Comparison of ENCODE assay signal across 19 cellular contexts in genomic region chr5:177399903-177400868, GRCh38. TPM values are rescaled to one million over a fixed set of nuclear protein-coding genes. Genes with fewer than 3 reads are reported as not detected.
A peak's percentile ranks its signal among the peaks of the same experiment; 100 is the strongest.
DNase-seq lines count a peak whose midpoint lies in the region; ATAC-seq, FAIRE-seq and TF ChIP-seq lines count a peak whose summit lies in the region.
"Had no signal": no experiment of that assay in that cellular context is flagged by ENCODE, and none has a peak within 500 bp of the region (broad histone marks: within the 10 kb centered on the region; RNA-seq: fewer than 3 reads in every experiment).

TSS of gene PFN3 (minus strand) at chr5:177400661. CDS start at chr5:177400576, 85 bp downstream.

- POLR2A ChIA-PET in A673 (lab: Charles Lee; ENCODE audit: low non-redundant PET) (no interaction called here), HepG2 (lab: Yijun Ruan, JAX) (no interaction called here)

- H3K4me3 ChIP-seq in A673 (ENCODE audit: low read depth, low read length, poor library complexity, severe bottlenecking): no peak within 1 kb of the TSS
- H3K4me3 ChIP-seq in GM23338: peak within 1 kb of the TSS; percentile 49; the same call in 1 of the 2 replicates
- H3K4me3 ChIP-seq in HepG2 (replicated peaks in 1 of 3; ENCODE audit: insufficient read depth in 1 of 3, low read depth in 2 of 3, low read length in 3 of 3): no peak within 1 kb of the TSS
- H3K4me3 ChIP-seq: gastroesophageal sphincter, prostate gland, upper lobe of right lung had no signal

- no TSS peak for BruUV-seq in A673 (replicated peaks; lab: Mats Ljungman, UMichigan)
- BruUV-seq in HepG2 (replicated peaks; lab: Mats Ljungman, UMichigan): no TSS peak

- no peak for FAIRE-seq in HepG2 (lab: Jason Lieb, UNC)
- FAIRE-seq: keratinocyte had no signal

- H3K4me1 ChIP-seq in A673 (ENCODE audit: insufficient read depth, low read length, poor library complexity, severe bottlenecking) (peaks cover 18% of the 10 kb centered on the region), GM23338 (ENCODE audit: insufficient read depth) (peaks cover 10% of the 10 kb centered on the region; the same call in 1 of the 2 replicates), HepG2 (ENCODE audit: insufficient read depth, low read length) (peaks cover 8% of the 10 kb centered on the region; the same call in 1 of the 2 replicates)

- H3K36me3 Mint-ChIP-seq in GM23338 (ENCODE audit: low read depth): no peaks in the 10 kb centered on the region

- CTCF ChIA-PET in A673 (lab: Charles Lee) (no interaction called here), HepG2 (lab: Yijun Ruan, JAX; ENCODE audit: low intra/inter-chr PET ratio, low total read pairs) (no interaction called here)

- H3K79me2 ChIP-seq in GM23338 (replicated peaks; ENCODE audit: insufficient read depth) (no peaks in the 10 kb centered on the region), HepG2 (ENCODE audit: insufficient read depth, low read length) (no peaks in the 10 kb centered on the region)

- H2AFZ ChIP-seq in GM23338 (peak within 1 kb of the TSS; percentile 80; the same call in 1 of the 2 replicates), HepG2 (ENCODE audit: low read length) (no peak within 1 kb of the TSS)

- TF ChIP-seq CTCF in A673 (conservative IDR thresholded peaks at IDR 0.05; ENCODE audit: low read depth, low read length) (no peak), GM23338 (conservative IDR thresholded peaks at IDR 0.05; ENCODE audit: low read depth in 2 of 2) (no peak), HepG2 (CRISPR knock-in tag; IDR thresholded peaks at IDR 0.05) (no peak)

- H3K4me1 Mint-ChIP-seq in GM23338: peaks cover 26% of the 10 kb centered on the region

- no peak within 1 kb of the TSS for H3K27ac ChIP-seq in A673 (ENCODE audit: low read depth, low read length, poor library complexity, severe bottlenecking)
- no peak within 1 kb of the TSS for H3K27ac ChIP-seq in GM23338 (ENCODE audit: low read depth)
- H3K27ac ChIP-seq in HepG2 (ENCODE audit: extremely low read length, insufficient read depth, low read length): no peak within 1 kb of the TSS
- H3K27ac ChIP-seq: gastroesophageal sphincter, prostate gland, upper lobe of right lung had no signal

- H3K9ac ChIP-seq in HepG2 (ENCODE audit: insufficient read depth, low read depth, low read length): no peak within 1 kb of the TSS

- intact Hi-C loops in A673 (cut with micrococcal nuclease; ENCODE audit: unreplicated experiment): no loop called here
- intact Hi-C loops in HepG2 (cut with micrococcal nuclease; ENCODE audit: unreplicated experiment): no loop called here

- peaks cover 23% of the 10 kb centered on the region for H3F3A ChIP-seq in GM23338 (replicated peaks; ENCODE audit: low read depth)

- peak within 1 kb of the TSS; percentile 77 for H3K4me2 ChIP-seq in GM23338
- no peak within 1 kb of the TSS for H3K4me2 ChIP-seq in HepG2 (ENCODE audit: low read depth, low read length)

- no peak for TF ChIP-seq EP300 in HepG2 (IDR thresholded peaks at IDR 0.05; ENCODE audit: low read depth in 2 of 2, low read length in 2 of 2)
- no peak for TF ChIP-seq EP300 in HepG2 (CRISPR knock-in tag; IDR thresholded peaks at IDR 0.05; ENCODE audit: borderline replicate concordance)

- ATAC-seq in GM23338: peak; percentile 4
- ATAC-seq in HepG2: no peak
- ATAC-seq in GM18873 (IDR thresholded peaks at IDR 0.05; ENCODE audit: low FRiP score, unreplicated experiment): no peak
- ATAC-seq: gastroesophageal sphincter, upper lobe of right lung had no signal

- H3K9me3 ChIP-seq in A673 (ENCODE audit: low read depth, low read length, poor library complexity, severe bottlenecking) (no peaks in the 10 kb centered on the region), HepG2 (ENCODE audit: low read length) (no peaks in the 10 kb centered on the region)
- H3K9me3 ChIP-seq: gastroesophageal sphincter, prostate gland, upper lobe of right lung had no signal

- no peaks in the 10 kb centered on the region; the same call in 1 of the 2 replicates for H3K9me2 ChIP-seq in GM23338 (ENCODE audit: insufficient read depth)

- H3K4me3 Mint-ChIP-seq in GM23338: peak within 1 kb of the TSS; percentile 53; the same call in 2 of the 3 replicates
- H3K4me3 Mint-ChIP-seq: activated B cell treated with CpG ODN at 0.5 μM for 24 hours had no signal

- no peak for TF ChIP-seq POLR2A in HepG2 (IDR thresholded peaks at IDR 0.05; ENCODE audit: insufficient read depth in 1 of 2, low read depth in 2 of 2, low read length in 2 of 2)

- DNase-seq in A673 (ENCODE audit: low spot score) (peak; percentile 53), GM23338 (ENCODE audit: low spot score) (peak; percentile 90), dermis blood vessel endothelial cell (peak; percentile 51), HepG2 (ENCODE audit: low spot score) (no peak), GM19240 (ENCODE audit: insufficient read length, low spot score) (no peak), NCI-H1694 treated with DMSO at 0.1 percent for 48 hours (lab: John Stamatoyannopoulos, UW) (no peak)
- no peak for DNase-seq in stimulated activated CD4-positive, alpha-beta T cell treated with anti-CD3 and anti-CD28 coated beads, Interleukin-2, amount 100 ng/mL, for 48 hours
- DNase-seq: activated B cell treated with CpG ODN at 0.5 μM for 24 hours; AML-193; KG1; NCI-H146; stimulated activated CD4-positive, alpha-beta T cell treated with anti-CD3 and anti-CD28 coated beads, Interleukin-2, amount 100 ng/mL, for 24 hours; upper lobe of right lung had no signal

- TF ChIP-seq RAD21 in HepG2 (CRISPR knock-in tag; IDR thresholded peaks at IDR 0.05): no peak

- H3K36me3 ChIP-seq in A673 (ENCODE audit: insufficient read depth, low read length, poor library complexity, severe bottlenecking): no peaks in the 10 kb centered on the region
- H3K36me3 ChIP-seq in GM23338 (ENCODE audit: insufficient read depth): no peaks in the 10 kb centered on the region
- no peaks in the 10 kb centered on the region for H3K36me3 ChIP-seq in HepG2 (replicated peaks in 1 of 2; ENCODE audit: control insufficient read depth in 1 of 2, insufficient read depth in 2 of 2, low read length in 2 of 2)
- H3K36me3 ChIP-seq: gastroesophageal sphincter, prostate gland, upper lobe of right lung had no signal

- no peak within 1 kb of the TSS for H3K27ac Mint-ChIP-seq in GM23338
- H3K27ac Mint-ChIP-seq: activated B cell treated with CpG ODN at 0.5 μM for 24 hours had no signal

- peaks cover 48% of the 10 kb centered on the region for H3K27me3 Mint-ChIP-seq in GM23338 (ENCODE audit: insufficient read depth, low read depth, poor library complexity)

- 86% methylated on average over 49 of the region's 95 CpGs for WGBS in HepG2 (ENCODE audit: low lambda C conversion rate)

- H3K27me3 ChIP-seq in A673 (replicated peaks; ENCODE audit: insufficient read depth, low read depth, low read length, poor library complexity) (peaks cover 44% of the 10 kb centered on the region), GM23338 (ENCODE audit: insufficient read depth) (peaks cover 54% of the 10 kb centered on the region), HepG2 (ENCODE audit: control insufficient read depth in 1 of 2, insufficient read depth in 2 of 2, low read length in 2 of 2) (peaks cover 2 to 24% of the 10 kb centered on the region in 2 experiments; a peak in 3 of 5 replicates)

- H3K9me3 Mint-ChIP-seq in GM23338: no peaks in the 10 kb centered on the region
- H3K9me3 Mint-ChIP-seq: activated B cell treated with CpG ODN at 0.5 μM for 24 hours had no signal

- in situ Hi-C loops in HepG2 (cut with HindIII; ENCODE audit: extremely low pct_ligation_motif_present, low pct_unique_long_range_greater_than_20kb): no loop called here

- no peaks in the 10 kb centered on the region for H4K20me1 ChIP-seq in GM23338 (replicated peaks; ENCODE audit: insufficient read depth)
- no peaks in the 10 kb centered on the region for H4K20me1 ChIP-seq in HepG2 (ENCODE audit: insufficient read depth, low read length)

TF ChIP-seq in GM23338, 12 proteins besides CTCF, POLR2A, EP300 and RAD21 (continues in another document):
- TF ChIP-seq ZNF331 (CRISPR knock-in tag; IDR thresholded peaks at IDR 0.05; ENCODE audit: low read depth): no peak

TF ChIP-seq in HepG2, 621 proteins besides CTCF, POLR2A, EP300 and RAD21:
- TF ChIP-seq ATF7 (IDR thresholded peaks at IDR 0.05) (0 out of 2 replicates have a peak, but pooled peaks have one; percentile 36), ATF7 (CRISPR knock-in tag; IDR thresholded peaks at IDR 0.05) (no peak), ZNF337 (CRISPR knock-in tag; IDR thresholded peaks at IDR 0.05; ENCODE audit: borderline replicate concordance, low read depth) (no peak), CREB1 (IDR thresholded peaks at IDR 0.05) (peak; percentile 96), CREB1 (CRISPR knock-in tag; IDR thresholded peaks at IDR 0.05) (no peak)

RNA-seq across cellular contexts. Expression of gene PFN3, which starts in this region (rescaled TPM):
- total RNA-seq in A673 (2021) (not detected in 2 replicates), dermis blood vessel endothelial cell (not detected in 2 replicates), HepG2 (2016; rRNA removed; fragmentation: Illumina TruSeq; extraction: Trizol) (not detected in 2 replicates)
- 1.9 TPM in 1 of 2 replicates, not detected in the other for total RNA-seq in GM23338 (2014; rRNA removed; shearing (Covaris generic))
- polyA plus RNA-seq in GM23338 (2016; fragmentation: Nextera tagmentation; extraction: Ambion mirVana) (2.0 and 3.1 TPM in 2 replicates), HepG2 (2011; rRNA removed) (not detected in 2 replicates)
- not detected in 2 replicates for total RNA-seq in HepG2 (2016; cell fraction: cytosol; rRNA removed; fragmentation: Illumina TruSeq; extraction: Trizol; ENCODE audit: low read depth)
- not detected in 2 replicates for total RNA-seq in HepG2 (2016; cell fraction: insoluble cytoplasmic fraction; rRNA removed; fragmentation: Illumina TruSeq; extraction: Trizol)
- not detected in 2 replicates for total RNA-seq in HepG2 (2016; cell fraction: membrane; rRNA removed; fragmentation: Illumina TruSeq; extraction: Trizol)
- total RNA-seq in HepG2 (2016; cell fraction: nucleus; rRNA removed; fragmentation: Illumina TruSeq; extraction: Trizol): not detected in 2 replicates
- polyA plus RNA-seq in HepG2 (2011; cell fraction: cytosol; rRNA removed): not detected in 2 replicates
- not detected in 2 replicates for polyA plus RNA-seq in HepG2 (2011; cell fraction: nucleus; rRNA removed)
- not detected in 2 replicates for polyA plus RNA-seq in HepG2 (2012)
- polyA plus RNA-seq in HepG2 (2016; cell fraction: cytosol; fragmentation: Illumina TruSeq; extraction: Trizol; ENCODE audit: low read depth): not detected in 2 replicates
- not detected in 2 replicates for polyA plus RNA-seq in HepG2 (2016; cell fraction: insoluble cytoplasmic fraction; fragmentation: Illumina TruSeq; extraction: Trizol; ENCODE audit: low read depth)
- not detected in 2 replicates for polyA plus RNA-seq in HepG2 (2016; cell fraction: membrane; fragmentation: Illumina TruSeq; extraction: Trizol; ENCODE audit: low read depth)
- not detected in 2 replicates for polyA plus RNA-seq in HepG2 (2016; cell fraction: nucleus; fragmentation: Illumina TruSeq; extraction: Trizol; ENCODE audit: insufficient read depth, low read depth)
- polyA minus RNA-seq in HepG2 (2011; rRNA and poly(A)+ RNA removed; ENCODE audit: low replicate concordance): not detected in 2 replicates
- not detected in 2 replicates for polyA minus RNA-seq in HepG2 (2011; cell fraction: cytosol; rRNA and poly(A)+ RNA removed)
- not detected in 2 replicates for polyA minus RNA-seq in HepG2 (2011; cell fraction: nucleus; rRNA and poly(A)+ RNA removed)
- total RNA-seq: activated B cell treated with CpG ODN at 0.5 μM for 24 hours, gastroesophageal sphincter, NCI-H460, prostate gland, upper lobe of right lung had no signal
- polyA plus RNA-seq: adipose tissue, keratinocyte had no signal

Comparison
In these comparisons a context has a peak if more than half of its experiments do, and no peak if none do; other contexts are left out.
1. Peak in DNase-seq in A673; RNA of the gene not detected or under 1 TPM.
2. Peak in DNase-seq in dermis blood vessel endothelial cell; RNA of the gene not detected or under 1 TPM.